In genomic region chr11:35661539-35661938, GRCh38 we compare ENCODE assay signal across 8 cellular contexts. TPM values are rescaled to one million over a fixed set of nuclear protein-coding genes. Genes with fewer than 3 reads are reported as not detected.
A peak's percentile ranks its signal among the peaks of the same experiment; 100 is the strongest.
DNase-seq lines count a peak whose midpoint lies in the region; ATAC-seq, FAIRE-seq and TF ChIP-seq lines count a peak whose summit lies in the region.

No MANE protein-coding gene starts in this region.

- no peak for TF ChIP-seq POLR2A in A549 (IDR thresholded peaks at IDR 0.05; ENCODE audit: low read length)

- TF ChIP-seq CTCF in A549 (IDR thresholded peaks at IDR 0.05) (no peak), HFFc6 (IDR thresholded peaks at IDR 0.05) (no peak)

- ATAC-seq in A549 (no peak), naive B cell (ENCODE audit: low read depth in 2 of 2) (no peak), HG03097 (IDR thresholded peaks at IDR 0.05; ENCODE audit: low FRiP score, unreplicated experiment) (no peak), HG03571 (IDR thresholded peaks at IDR 0.05; ENCODE audit: unreplicated experiment) (no peak)
- ATAC-seq in central memory CD8-positive, alpha-beta T cell (replicated peaks; ENCODE audit: extremely low read depth, poor library complexity, severe bottlenecking) = no peak

- peak overlapping the region; percentile 70; the same call in 2 of the 3 replicates for H3K4me3 ChIP-seq in A549

- H3K9me3 ChIP-seq in A549 = peaks cover 28% of the 10 kb centered on the region

- CTCF ChIA-PET in A549 (lab: Yijun Ruan, JAX) = interaction anchor here (1.0 to 1.8 kb wide), 2 partner anchors 42 to 53 kb away, joined by 3 to 4 read pairs; no protein-coding TSS in a partner anchor

- DNase-seq in A549 (ENCODE audit: low read depth in 1 of 2, low spot score in 1 of 2) (no peak), HFFc6 (no peak), naive B cell (no peak), anterior cingulate cortex (lab: John Stamatoyannopoulos, UW) (no peak), mesenteric fat pad (ENCODE audit: low spot score) (no peak)
- DNase-seq in central memory CD8-positive, alpha-beta T cell (ENCODE audit: low spot score in 2 of 2) = no peak

- H3K27ac ChIP-seq in A549 = peak overlapping the region; percentile 95 to 96; a peak in 5 of 6 replicates

- WGBS in A549 (ENCODE audit: missing lambda C conversion rate) = 77% methylated on average over 5 of the region's 5 CpGs

- peak overlapping the region; percentile 96 for H3K4me2 ChIP-seq in A549

- H3K4me1 ChIP-seq in A549 = peaks cover 11% of the 10 kb centered on the region; the same call in 1 of the 3 replicates

- POLR2A ChIA-PET in A549 (lab: Yijun Ruan, JAX) = no interaction called here

- H3K4me3 Mint-ChIP-seq in HFFc6 (peak overlapping the region; percentile 94), naive B cell (peak overlapping the region; percentile 94 to 100 (median 99))
- peak overlapping the region; percentile 98 for H3K4me3 Mint-ChIP-seq in central memory CD8-positive, alpha-beta T cell

- no peak for FAIRE-seq in A549 (lab: Jason Lieb, UNC)

- no peak for TF ChIP-seq RAD21 in A549 (conservative IDR thresholded peaks at IDR 0.05 in 1 of 2, IDR thresholded peaks at IDR 0.05 in 1 of 2)

- no peak for TF ChIP-seq EP300 in A549 (IDR thresholded peaks at IDR 0.05)

- H3K4me1 Mint-ChIP-seq in HFFc6 (ENCODE audit: low read depth) (peaks cover 57% of the 10 kb centered on the region), naive B cell (peaks cover 35 to 45% (median 37%) of the 10 kb centered on the region in 3 donors)
- peaks cover 45% of the 10 kb centered on the region for H3K4me1 Mint-ChIP-seq in central memory CD8-positive, alpha-beta T cell

- H3K27me3 Mint-ChIP-seq in HFFc6 (ENCODE audit: insufficient read depth) (no peaks in the 10 kb centered on the region), naive B cell (peaks cover 11 to 21% (median 13%) of the 10 kb centered on the region in 3 donors)
- peaks cover 23% of the 10 kb centered on the region for H3K27me3 Mint-ChIP-seq in central memory CD8-positive, alpha-beta T cell

- peaks cover 37% of the 10 kb centered on the region for H3K36me3 Mint-ChIP-seq in HFFc6 (ENCODE audit: low read depth)
- peaks cover 14% of the 10 kb centered on the region for H3K36me3 Mint-ChIP-seq in central memory CD8-positive, alpha-beta T cell (ENCODE audit: insufficient read depth)
- H3K36me3 Mint-ChIP-seq in naive B cell = peaks cover 23 to 42% of the 10 kb centered on the region in 2 donors

- peaks cover 38% of the 10 kb centered on the region for H3K9me3 Mint-ChIP-seq in HFFc6
- H3K9me3 Mint-ChIP-seq in central memory CD8-positive, alpha-beta T cell = peaks cover 17% of the 10 kb centered on the region
- peaks cover 4 to 33% (median 29%) of the 10 kb centered on the region in 7 donors for H3K9me3 Mint-ChIP-seq in naive B cell

- H3K27ac Mint-ChIP-seq in HFFc6 = peak overlapping the region; percentile 93
- peak overlapping the region; percentile 96 for H3K27ac Mint-ChIP-seq in central memory CD8-positive, alpha-beta T cell (ENCODE audit: low read depth)
- H3K27ac Mint-ChIP-seq in naive B cell = peak overlapping the region; percentile 49 to 99 (median 98)

TF ChIP-seq in A549, 52 proteins besides CTCF, POLR2A, EP300 and RAD21:
- TF ChIP-seq PHF8 (IDR thresholded peaks at IDR 0.05; ENCODE audit: borderline replicate concordance, low read depth) (no peak), ZNF302 (CRISPR knock-in tag; IDR thresholded peaks at IDR 0.05) (no peak), CHD4 (IDR thresholded peaks at IDR 0.05; ENCODE audit: borderline replicate concordance) (no peak), CEBPB (IDR thresholded peaks at IDR 0.05) (no peak), GATA3 (IDR thresholded peaks at IDR 0.05; ENCODE audit: borderline replicate concordance) (no peak), NPAS2 (CRISPR knock-in tag; IDR thresholded peaks at IDR 0.05; ENCODE audit: borderline replicate concordance) (no peak), NR3C1 (IDR thresholded peaks at IDR 0.05) (no peak), HOXB5 (CRISPR knock-in tag; IDR thresholded peaks at IDR 0.05) (no peak), POLR2AphosphoS2 (conservative IDR thresholded peaks at IDR 0.05; ENCODE audit: low read length) (no peak), E2F6 (IDR thresholded peaks at IDR 0.05; ENCODE audit: borderline replicate concordance, low read depth) (no peak), RARB (CRISPR knock-in tag; IDR thresholded peaks at IDR 0.05) (no peak), RFX5 (IDR thresholded peaks at IDR 0.05) (no peak), HOXB13 (CRISPR knock-in tag; IDR thresholded peaks at IDR 0.05; ENCODE audit: low read depth) (no peak), JUN (IDR thresholded peaks at IDR 0.05) (no peak), ZC3H11A (IDR thresholded peaks at IDR 0.05) (no peak)
- TF ChIP-seq, protein P1, sequence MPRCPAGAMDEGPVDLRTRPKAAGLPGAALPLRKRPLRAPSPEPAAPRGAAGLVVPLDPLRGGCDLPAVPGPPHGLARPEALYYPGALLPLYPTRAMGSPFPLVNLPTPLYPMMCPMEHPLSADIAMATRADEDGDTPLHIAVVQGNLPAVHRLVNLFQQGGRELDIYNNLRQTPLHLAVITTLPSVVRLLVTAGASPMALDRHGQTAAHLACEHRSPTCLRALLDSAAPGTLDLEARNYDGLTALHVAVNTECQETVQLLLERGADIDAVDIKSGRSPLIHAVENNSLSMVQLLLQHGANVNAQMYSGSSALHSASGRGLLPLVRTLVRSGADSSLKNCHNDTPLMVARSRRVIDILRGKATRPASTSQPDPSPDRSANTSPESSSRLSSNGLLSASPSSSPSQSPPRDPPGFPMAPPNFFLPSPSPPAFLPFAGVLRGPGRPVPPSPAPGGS (IDR thresholded peaks at IDR 0.05) = no peak

RNA-seq across cellular contexts. Expression of gene TRIM44, which starts 1.0 kb away (rescaled TPM):
- polyA plus RNA-seq in A549 (2011; rRNA removed) (70.4 and 102 TPM in 2 replicates), A549 (2017; fragmentation: RNase III; extraction: RNeasy Plus Mini Kit Qiagen cat#74134 plus additional on column Dnase treatment) (19.3 to 23.7 TPM (median 20.9 TPM) in 3 replicates), naive B cell (ENCODE audit: low read depth in 6 of 6) (10 to 100 TPM; 37.2 to 69.6 (median 59.6) TPM)
- 20.3 and 20.4 TPM in 2 replicates for polyA plus RNA-seq in A549 (2012; cell fraction: cytosol; rRNA removed)
- 11.3 and 21.5 TPM in 2 replicates for polyA plus RNA-seq in A549 (2012; cell fraction: nucleus; rRNA removed)
- polyA minus RNA-seq in A549 (2011; rRNA and poly(A)+ RNA removed) = 91.7 and 113 TPM in 2 replicates
- 10 to 100 TPM; 56.7 to 65.0 (median 60.1) TPM for total RNA-seq in HFFc6 (2021; fragmentation: NEBNext Ultra II Directional; extraction: Animal tissue kit (Norgen Biotek cat#: 25700))
- total RNA-seq in mesenteric fat pad = 74.0 TPM

RNA-seq across cellular contexts. Expression of gene FJX1, which starts 43.3 kb away (rescaled TPM):
- polyA plus RNA-seq in A549 (2011; rRNA removed) (6.5 and 7.1 TPM in 2 replicates), A549 (2017; fragmentation: RNase III; extraction: RNeasy Plus Mini Kit Qiagen cat#74134 plus additional on column Dnase treatment) (14.5 to 17.9 TPM (median 15.6 TPM) in 3 replicates), naive B cell (ENCODE audit: low read depth in 6 of 6) (under 1 TPM in 2 of 6 donors, not detected in 4; 0.21 to 0.32 TPM)
- polyA plus RNA-seq in A549 (2012; cell fraction: cytosol; rRNA removed) = 16.4 and 23.4 TPM in 2 replicates
- polyA plus RNA-seq in A549 (2012; cell fraction: nucleus; rRNA removed) = 23.7 and 31.3 TPM in 2 replicates
- 5.4 and 5.9 TPM in 2 replicates for polyA minus RNA-seq in A549 (2011; rRNA and poly(A)+ RNA removed)
- 10 to 100 TPM; 40.7 to 58.6 (median 46.8) TPM for total RNA-seq in HFFc6 (2021; fragmentation: NEBNext Ultra II Directional; extraction: Animal tissue kit (Norgen Biotek cat#: 25700))
- 28.8 TPM for total RNA-seq in mesenteric fat pad
